Comparison of ENCODE assay signal across 22 cellular contexts in genomic region chr1:82538876-82539275, GRCh38.
DNase-seq lines count a peak whose midpoint lies in the region; ATAC-seq lines count a peak whose summit lies in the region.
"Had no signal": no experiment of that assay in that cellular context is flagged by ENCODE, and none has a peak within 500 bp of the region (broad histone marks: within the 10 kb centered on the region; RNA-seq: fewer than 3 reads in every experiment).

No MANE protein-coding gene starts in this region.

- H3K27me3 Mint-ChIP-seq in activated CD8-positive, alpha-beta T cell treated with anti-CD3 and anti-CD28 coated beads, Interleukin-2, amount 10 ng/mL, durations not matched to agents 7 days and 5 days (ENCODE audit: low read depth): no peaks in the 10 kb centered on the region

- peak; percentile 85 for ATAC-seq in sciatic nerve
- no peak for ATAC-seq in GM21825 (IDR thresholded peaks at IDR 0.05; ENCODE audit: unreplicated experiment)
- no peak for ATAC-seq in GM18498 (IDR thresholded peaks at IDR 0.05; ENCODE audit: unreplicated experiment)
- no peak for ATAC-seq in activated CD8-positive, alpha-beta T cell treated with anti-CD3 and anti-CD28 coated beads, Interleukin-2, amount 10 ng/mL, durations not matched to agents 7 days and 5 days
- ATAC-seq: activated CD4-positive, CD25-positive, alpha-beta regulatory T cell treated with anti-CD3 and anti-CD28 coated beads, Interleukin-2, amount 50 U/mL, for 24 hours had no signal

- CTCF ChIA-PET in activated CD8-positive, alpha-beta T cell treated with anti-CD3 and anti-CD28 coated beads, Interleukin-2, amount 10 ng/mL, durations not matched to agents 7 days and 5 days (lab: Charles Lee): no interaction called here

- no peak overlapping the region for H3K27ac Mint-ChIP-seq in activated CD8-positive, alpha-beta T cell treated with anti-CD3 and anti-CD28 coated beads, Interleukin-2, amount 10 ng/mL, durations not matched to agents 7 days and 5 days
- H3K27ac Mint-ChIP-seq: immature natural killer cell had no signal

- H3K9ac ChIP-seq in adipocyte (ENCODE audit: low read length): no peak overlapping the region
- H3K9ac ChIP-seq: BLaER1 had no signal

- POLR2A ChIA-PET in activated CD8-positive, alpha-beta T cell treated with anti-CD3 and anti-CD28 coated beads, Interleukin-2, amount 10 ng/mL, durations not matched to agents 7 days and 5 days (lab: Charles Lee): no interaction called here

- no peak overlapping the region for H3K4me3 ChIP-seq in adipocyte (ENCODE audit: low read length)
- H3K4me3 ChIP-seq: BLaER1, lung, sigmoid colon, stomach, upper lobe of left lung had no signal

- H3K36me3 Mint-ChIP-seq in activated CD8-positive, alpha-beta T cell treated with anti-CD3 and anti-CD28 coated beads, Interleukin-2, amount 10 ng/mL, durations not matched to agents 7 days and 5 days (ENCODE audit: low read depth): no peaks in the 10 kb centered on the region

- DNase-seq in EL: peak; percentile 31
- peak; percentile 79 for DNase-seq in adipocyte (ENCODE audit: low read depth)
- DNase-seq in fibroblast of peridontal ligament (ENCODE audit: extremely low read depth): peak; percentile 57
- DNase-seq in sciatic nerve (ENCODE audit: low spot score): no peak
- no peak for DNase-seq in activated CD8-positive, alpha-beta T cell treated with anti-CD3 and anti-CD28 coated beads, Interleukin-2, amount 10 ng/mL, durations not matched to agents 7 days and 5 days
- no peak for DNase-seq in NK-92 (lab: John Stamatoyannopoulos, UW; ENCODE audit: unreplicated experiment)
- DNase-seq: activated effector memory CD4-positive, alpha-beta T cell treated with Interleukin-2 at 50 U/mL for 16 hours; GDM1; head of caudate nucleus; immature natural killer cell; Karpas-422; NCI-H1417; NCI-H2171 treated with DMSO at 0.1 percent for 48 hours; sigmoid colon; stimulated activated CD4-positive, alpha-beta T cell treated with anti-CD3 and anti-CD28 coated beads, Interleukin-2, amount 100 ng/mL, for 24 hours; stomach; upper lobe of left lung had no signal

- no peaks in the 10 kb centered on the region for H3K36me3 ChIP-seq in adipocyte (ENCODE audit: control insufficient read depth, insufficient read depth, low read length, severe bottlenecking)
- H3K36me3 ChIP-seq: BLaER1, sigmoid colon, stomach, upper lobe of left lung had no signal

- H3K4me1 ChIP-seq in adipocyte (ENCODE audit: control insufficient read depth, insufficient read depth, low read length): peaks cover 14% of the 10 kb centered on the region
- H3K4me1 ChIP-seq: BLaER1, sigmoid colon, stomach, upper lobe of left lung had no signal

- no peaks in the 10 kb centered on the region for H3K4me1 Mint-ChIP-seq in activated CD8-positive, alpha-beta T cell treated with anti-CD3 and anti-CD28 coated beads, Interleukin-2, amount 10 ng/mL, durations not matched to agents 7 days and 5 days (ENCODE audit: low read depth)
- H3K4me1 Mint-ChIP-seq: immature natural killer cell had no signal

- no peaks in the 10 kb centered on the region for H3K9me3 Mint-ChIP-seq in activated CD8-positive, alpha-beta T cell treated with anti-CD3 and anti-CD28 coated beads, Interleukin-2, amount 10 ng/mL, durations not matched to agents 7 days and 5 days (ENCODE audit: insufficient read depth)

- peaks cover 17% of the 10 kb centered on the region for H3K9me3 ChIP-seq in adipocyte (ENCODE audit: control insufficient read depth, low read length)
- H3K9me3 ChIP-seq: sigmoid colon, stomach had no signal

- no peak overlapping the region for H3K4me3 Mint-ChIP-seq in activated CD8-positive, alpha-beta T cell treated with anti-CD3 and anti-CD28 coated beads, Interleukin-2, amount 10 ng/mL, durations not matched to agents 7 days and 5 days
- H3K4me3 Mint-ChIP-seq: immature natural killer cell had no signal

- intact Hi-C loops in sciatic nerve (cut with DNase I): no loop called here

- no peaks in the 10 kb centered on the region for H3K27me3 ChIP-seq in adipocyte (replicated peaks; ENCODE audit: control insufficient read depth, insufficient read depth, low read length)
- H3K27me3 ChIP-seq: BLaER1, sigmoid colon, stomach, upper lobe of left lung had no signal

Comparison
In these comparisons a context has a peak if more than half of its experiments do, and no peak if none do; other contexts are left out.
1. DNase-seq: peak in EL (single experiment), adipocyte (single experiment) and fibroblast of peridontal ligament (single experiment); none in sciatic nerve (single experiment), activated CD8-positive, alpha-beta T cell treated with anti-CD3 and anti-CD28 coated beads, Interleukin-2, amount 10 ng/mL, durations not matched to agents 7 days and 5 days (single experiment) and NK-92 (single experiment).